In genomic region chr10:35448687-35449662, GRCh38 we compare ENCODE assay signal across 2 cellular contexts.
TF ChIP-seq lines count a peak whose summit lies in the region.

No MANE protein-coding gene starts in this region.

TF ChIP-seq in IMR-90, 13 proteins besides CTCF, POLR2A, EP300 and RAD21 (continued from another document):
- TF ChIP-seq MAZ (IDR thresholded peaks at IDR 0.05; ENCODE audit: borderline replicate concordance, low read depth, low read length) = no peak
- TF ChIP-seq NFE2L2 (IDR thresholded peaks at IDR 0.05; ENCODE audit: low read depth, low read length) = no peak
- no peak for TF ChIP-seq USF2 (IDR thresholded peaks at IDR 0.05; ENCODE audit: low read depth, low read length)
- no peak for TF ChIP-seq BHLHE40 (IDR thresholded peaks at IDR 0.05; ENCODE audit: low read depth, low read length)
- TF ChIP-seq SMC3 (IDR thresholded peaks at IDR 0.05; ENCODE audit: low read depth, low read length) = no peak
- no peak for TF ChIP-seq CHD1 (IDR thresholded peaks at IDR 0.05; ENCODE audit: low read depth, low read length)
- no peak for TF ChIP-seq FOS (IDR thresholded peaks at IDR 0.05; ENCODE audit: low read depth, low read length)

TF ChIP-seq in WTC11, 78 proteins besides CTCF, POLR2A, EP300 and RAD21 (continued from another document):
- TF ChIP-seq SMAD3 (CRISPR knock-in tag; IDR thresholded peaks at IDR 0.05; ENCODE audit: borderline replicate concordance) (no peak), ZNF512 (CRISPR knock-in tag; IDR thresholded peaks at IDR 0.05; ENCODE audit: borderline replicate concordance) (no peak), GTF2I (CRISPR knock-in tag; conservative IDR thresholded peaks at IDR 0.05) (no peak), JAZF1 (CRISPR knock-in tag; IDR thresholded peaks at IDR 0.05) (no peak)
TF ChIP-seq in WTC11: peak in this region for 0.
